ENCODE assay signal across 31 cellular contexts in the genomic region with DNA sequence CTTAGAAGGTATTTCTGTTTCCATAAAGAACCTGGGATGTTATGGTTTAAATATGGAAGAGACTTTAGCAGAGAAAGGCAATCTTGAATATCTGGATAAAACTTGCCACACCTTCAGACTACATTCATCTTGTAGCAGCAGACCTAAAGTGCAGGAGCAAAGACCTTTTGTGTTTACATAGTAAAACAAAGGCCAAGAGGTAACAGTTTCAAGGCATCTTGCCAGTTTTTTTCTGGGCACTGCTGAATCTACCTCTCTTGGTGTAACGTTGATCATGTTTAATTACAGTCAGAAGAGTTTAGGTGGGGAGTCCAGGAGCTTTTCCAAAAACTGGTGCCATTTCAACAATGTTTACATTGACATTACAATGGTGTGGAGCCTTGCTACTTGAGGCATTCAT.
"Had no signal": no experiment of that assay in that cellular context is flagged by ENCODE, and none has a peak within 500 bp of the region (broad histone marks: within the 10 kb centered on the region; RNA-seq: fewer than 3 reads in every experiment).

No MANE protein-coding gene starts in this region.

- H3K9me3 ChIP-seq: breast epithelium, sigmoid colon, upper lobe of left lung had no signal

- ATAC-seq: activated CD4-positive, alpha-beta T cell treated with anti-CD3 and anti-CD28 coated beads for 36 hours; activated T-cell treated with anti-CD3 and anti-CD28 coated beads, Interleukin-2, amount 50 U/mL, for 4 hours; effector memory CD8-positive, alpha-beta T cell; esophagus mucosa; left ventricle myocardium superior; naive thymus-derived CD8-positive, alpha-beta T cell; stimulated activated naive B cell treated with anti-CD40 and anti-IgM and Interleukin-4, amounts not matched to agents 10 μg/mL and 1 μg/mL and 100 μg/mL, for 72 hours; WTC11 had no signal

- DNase-seq: activated CD4-positive, alpha-beta T cell treated with anti-CD3 and anti-CD28 coated beads for 36 hours; activated CD4-positive, alpha-beta T cell treated with anti-CD3 and anti-CD28 coated beads, Interleukin-2, amount 50 U/mL, for 4 hours; activated CD8-positive, alpha-beta memory T cell treated with anti-CD3 and anti-CD28 coated beads for 24 hours; activated CD8-positive, alpha-beta memory T cell treated with anti-CD3 and anti-CD28 coated beads, Interleukin-2, amount 50 U/mL, for 48 hours; activated effector memory CD4-positive, alpha-beta T cell treated with Interleukin-2 at 50 U/mL for 16 hours; activated naive CD4-positive, alpha-beta T cell treated with anti-CD3 and anti-CD28 coated beads for 36 hours; activated naive CD8-positive, alpha-beta T cell treated with anti-CD3 and anti-CD28 coated beads, Interleukin-2, amount 10 ng/mL, durations not matched to agents 7 days and 5 days; activated T-cell treated with anti-CD3 and anti-CD28 coated beads, Interleukin-2, amount 50 U/mL, for 4 hours; amniotic stem cell; dorsolateral prefrontal cortex; effector memory CD8-positive, alpha-beta T cell; foreskin melanocyte; kidney; left ventricle myocardium superior; mesendoderm; naive thymus-derived CD8-positive, alpha-beta T cell; posterior cingulate gyrus; sigmoid colon; stimulated activated CD4-positive, alpha-beta T cell treated with anti-CD3 and anti-CD28 coated beads, Interleukin-2, amount 100 ng/mL, for 48 hours; stimulated activated CD8-positive, alpha-beta memory T cell treated with anti-CD3 and anti-CD28 coated beads, Interleukin-4, amount 100 ng/mL, for 48 hours; stimulated activated naive B cell treated with anti-CD40 and anti-IgM and Interleukin-4, amounts not matched to agents 10 μg/mL and 1 μg/mL and 100 μg/mL, for 72 hours; T-helper 1 cell; upper lobe of left lung had no signal

- H3K9me3 Mint-ChIP-seq: activated naive CD4-positive, alpha-beta T cell treated with anti-CD3 and anti-CD28 coated beads for 36 hours; activated T-cell treated with anti-CD3 and anti-CD28 coated beads, Interleukin-2, amount 50 U/mL, for 4 hours; central memory CD8-positive, alpha-beta T cell; effector memory CD8-positive, alpha-beta T cell had no signal

- H3K4me1 Mint-ChIP-seq: activated CD4-positive, alpha-beta T cell treated with anti-CD3 and anti-CD28 coated beads for 36 hours; activated naive CD8-positive, alpha-beta T cell treated with anti-CD3 and anti-CD28 coated beads, Interleukin-2, amount 10 ng/mL, durations not matched to agents 7 days and 5 days; central memory CD8-positive, alpha-beta T cell; naive thymus-derived CD8-positive, alpha-beta T cell; stimulated activated naive B cell treated with anti-CD40 and anti-IgM and Interleukin-4, amounts not matched to agents 10 μg/mL and 1 μg/mL and 100 μg/mL, for 72 hours had no signal

- H3K36me3 Mint-ChIP-seq: activated naive CD8-positive, alpha-beta T cell treated with anti-CD3 and anti-CD28 coated beads, Interleukin-2, amount 10 ng/mL, durations not matched to agents 7 days and 5 days; neural progenitor cell; WTC11 had no signal

- H3K4me1 ChIP-seq: breast epithelium, sigmoid colon had no signal

- H3K27ac Mint-ChIP-seq: activated CD4-positive, alpha-beta T cell treated with anti-CD3 and anti-CD28 coated beads for 36 hours; activated naive CD4-positive, alpha-beta T cell treated with anti-CD3 and anti-CD28 coated beads for 36 hours; activated naive CD8-positive, alpha-beta T cell treated with anti-CD3 and anti-CD28 coated beads, Interleukin-2, amount 10 ng/mL, durations not matched to agents 7 days and 5 days; effector memory CD8-positive, alpha-beta T cell; naive thymus-derived CD8-positive, alpha-beta T cell; neural progenitor cell; stimulated activated naive B cell treated with anti-CD40 and anti-IgM and Interleukin-4, amounts not matched to agents 10 μg/mL and 1 μg/mL and 100 μg/mL, for 72 hours; WTC11 had no signal

- FAIRE-seq: colon, endothelial cell of umbilical vein, kidney, TTC549 had no signal

- H3K4me3 ChIP-seq: breast epithelium, dorsolateral prefrontal cortex, neural progenitor cell, sigmoid colon, upper lobe of left lung had no signal

- H3K4me3 Mint-ChIP-seq: activated CD4-positive, alpha-beta T cell treated with anti-CD3 and anti-CD28 coated beads for 36 hours; activated naive CD4-positive, alpha-beta T cell treated with anti-CD3 and anti-CD28 coated beads for 36 hours; activated naive CD8-positive, alpha-beta T cell treated with anti-CD3 and anti-CD28 coated beads, Interleukin-2, amount 10 ng/mL, durations not matched to agents 7 days and 5 days; activated T-cell treated with anti-CD3 and anti-CD28 coated beads, Interleukin-2, amount 50 U/mL, for 4 hours; central memory CD8-positive, alpha-beta T cell; effector memory CD8-positive, alpha-beta T cell; naive thymus-derived CD8-positive, alpha-beta T cell; neural progenitor cell; stimulated activated naive B cell treated with anti-CD40 and anti-IgM and Interleukin-4, amounts not matched to agents 10 μg/mL and 1 μg/mL and 100 μg/mL, for 72 hours; WTC11 had no signal

- H3K27me3 ChIP-seq: breast epithelium, neural progenitor cell, sigmoid colon, upper lobe of left lung had no signal

- H3K36me3 ChIP-seq: breast epithelium, neural progenitor cell, sigmoid colon, upper lobe of left lung had no signal

- H3K27ac ChIP-seq: breast epithelium, dorsolateral prefrontal cortex, neural progenitor cell, sigmoid colon, upper lobe of left lung had no signal
